Comparison of ENCODE assay signal across 10 cellular contexts in the genomic region with DNA sequence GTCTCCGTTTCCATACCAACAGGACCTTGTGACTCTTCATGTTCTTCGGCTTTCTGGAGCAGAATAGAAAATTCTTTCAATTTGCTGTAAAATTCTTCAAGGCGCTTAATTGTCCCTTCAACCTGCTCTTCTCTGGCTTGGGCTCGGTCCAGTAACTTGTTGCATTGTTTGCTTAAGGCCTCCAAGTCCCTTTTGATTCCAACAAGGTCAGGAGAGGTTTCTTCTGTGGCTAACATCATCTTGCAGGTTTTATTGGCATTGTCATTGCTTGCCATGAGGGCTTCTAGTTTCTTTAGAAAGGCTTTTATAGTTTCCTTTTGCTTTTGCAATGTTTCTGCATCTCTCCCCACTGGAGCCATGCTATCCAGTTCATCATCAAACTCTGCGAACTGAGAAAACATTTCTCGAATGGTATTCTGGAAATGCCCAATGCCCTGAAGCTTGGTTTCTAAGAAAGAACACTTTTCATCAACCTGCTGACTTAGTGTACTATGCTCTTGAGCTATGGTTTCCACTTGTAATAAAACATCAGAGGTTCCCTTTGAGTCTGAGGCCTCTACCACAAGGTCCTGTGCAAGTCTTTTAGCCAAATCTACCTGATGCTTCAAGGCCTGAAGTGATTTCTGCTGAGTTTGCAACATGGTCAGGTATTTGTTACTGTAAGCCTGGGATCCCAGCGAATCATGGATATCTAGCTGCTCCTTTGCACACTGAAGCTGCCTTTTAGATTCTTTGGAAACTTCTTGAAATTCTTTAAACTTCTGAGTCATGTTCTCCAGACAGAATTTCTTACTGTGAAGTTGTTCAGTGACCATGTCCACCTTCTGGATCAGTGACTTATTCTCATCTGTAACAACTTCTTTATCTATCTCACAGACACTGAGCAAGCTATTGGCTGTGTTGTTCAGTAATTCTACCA.
DNase-seq lines count a peak whose midpoint lies in the region; ATAC-seq, FAIRE-seq and TF ChIP-seq lines count a peak whose summit lies in the region.
"Had no signal": no experiment of that assay in that cellular context is flagged by ENCODE, and none has a peak within 500 bp of the region (broad histone marks: within the 10 kb centered on the region; RNA-seq: fewer than 3 reads in every experiment).

No MANE protein-coding gene starts in this region.

- intact Hi-C loops in K562 (cut with micrococcal nuclease), result no loop called here
- intact Hi-C loops in transverse colon (cut with DNase I; ENCODE audit: low total_unique reads), result no loop called here

- no peak overlapping the region for H2AFZ ChIP-seq in K562 (ENCODE audit: low read depth, low read length)

- no peak for TF ChIP-seq EP300 in K562 (IDR thresholded peaks at IDR 0.05; ENCODE audit: low read length)
- no peak for TF ChIP-seq EP300 in transverse colon (IDR thresholded peaks at IDR 0.05; ENCODE audit: low read depth)

- TF ChIP-seq CTCF in K562 (IDR thresholded peaks at IDR 0.05 in 2 of 3, conservative IDR thresholded peaks at IDR 0.05 in 1 of 3; ENCODE audit: insufficient read depth in 2 of 3, low read depth in 1 of 3, low read length in 3 of 3) (no peak), transverse colon (IDR thresholded peaks at IDR 0.05) (no peak)

- in situ Hi-C loops in K562 (cut with MboI) (no loop called here), transverse colon (cut with MboI; ENCODE audit: low pct_ligation_motif_present in 1 of 4, low pct_unique_long_range_greater_than_20kb in 1 of 4, low sequenced_read_pairs in 3 of 4) (no loop called here)

- ATAC-seq in K562, result no peak

- no TSS peak for BruUV-seq in K562 (replicated peaks; lab: Mats Ljungman, UMichigan)

- CTCF ChIA-PET in K562 (lab: Yijun Ruan, JAX; ENCODE audit: low intra/inter-chr PET ratio), result no interaction called here

- DNase-seq in HT-29 (ENCODE audit: low spot score), result peak; percentile 61
- DNase-seq in K562 (ENCODE audit: extremely low read depth in 1 of 4, low spot score in 3 of 4), result no peak
- DNase-seq in kidney glomerular epithelial cell (lab: John Stamatoyannopoulos, UW), result peak; percentile 90
- DNase-seq in transverse colon, result no peak
- no peak for DNase-seq in stimulated activated CD4-positive, alpha-beta T cell treated with anti-CD3 and anti-CD28 coated beads, Interleukin-4, amount 100 ng/mL, for 1 hour
- no peak for DNase-seq in SK-N-DZ (ENCODE audit: low spot score)
- no peak for DNase-seq in T1000 (lab: John Stamatoyannopoulos, UW)
- no peak for DNase-seq in activated CD4-positive, alpha-beta T cell treated with anti-CD3 and anti-CD28 coated beads, Interleukin-2, amount 50 U/mL, for 48 hours
- DNase-seq: activated CD4-positive, alpha-beta T cell treated with anti-CD3 and anti-CD28 coated beads for 48 hours; T-helper 1 cell had no signal

- H3K27ac ChIP-seq in K562 (ENCODE audit: extremely low read depth, low read depth, low read length) (no peak overlapping the region), transverse colon (peak overlapping the region; percentile 7 to 64 (median 38))

- 0 out of 5 replicates have a peak, but pooled peaks cover 0 to 4% of the 10 kb centered on the region in 2 experiments for H3K4me1 ChIP-seq in K562 (replicated peaks in 1 of 2; ENCODE audit: control insufficient read depth in 2 of 2, insufficient read depth in 2 of 2, low read length in 2 of 2)
- H3K4me1 ChIP-seq in transverse colon, result peaks cover 3 to 42% (median 9%) of the 10 kb centered on the region in 4 donors

- no peak for TF ChIP-seq POLR2A in K562 (conservative IDR thresholded peaks at IDR 0.05)
- TF ChIP-seq POLR2A in transverse colon (IDR thresholded peaks at IDR 0.05), result no peak

- H3K4me3 ChIP-seq in K562 (no peak overlapping the region), transverse colon (no peak overlapping the region)

- H3K27me3 ChIP-seq in K562 (ENCODE audit: control insufficient read depth in 2 of 2, insufficient read depth in 2 of 2, low read length in 2 of 2), result no peaks in the 10 kb centered on the region
- no peaks in the 10 kb centered on the region for H3K27me3 ChIP-seq in transverse colon

- 56% methylated on average over 7 of the region's 7 CpGs for WGBS in K562 (ENCODE audit: insufficient coverage, low coverage, missing lambda C conversion rate)
- WGBS in transverse colon (ENCODE audit: low coverage in 1 of 2), 2 donors, result 82 to 86% methylated on average over 6 to 7 of the region's 7 CpGs

- H3K9me3 ChIP-seq in K562 (replicated peaks; ENCODE audit: control insufficient read depth, insufficient read depth, low read depth, low read length), result no peaks in the 10 kb centered on the region
- no peaks in the 10 kb centered on the region for H3K9me3 ChIP-seq in transverse colon

- H3K4me2 ChIP-seq in K562 (ENCODE audit: insufficient read depth, low read length), result no peak overlapping the region

- FAIRE-seq in K562 (lab: Jason Lieb, UNC), result peak; percentile 19

- H3K79me2 ChIP-seq in K562 (ENCODE audit: control insufficient read depth, insufficient read depth, low read length), result no peaks in the 10 kb centered on the region

- no peak overlapping the region for H3K9ac ChIP-seq in K562 (ENCODE audit: insufficient read depth in 1 of 2, low read depth in 2 of 2, low read length in 2 of 2)

- no peaks in the 10 kb centered on the region for H3K9me1 ChIP-seq in K562 (ENCODE audit: control insufficient read depth, insufficient read depth, low read length)

- no peaks in the 10 kb centered on the region for H3K36me3 ChIP-seq in K562 (ENCODE audit: control insufficient read depth, insufficient read depth, low read length)
- H3K36me3 ChIP-seq in transverse colon, result no peaks in the 10 kb centered on the region

- TF ChIP-seq RAD21 in K562 (CRISPR knock-in tag; conservative IDR thresholded peaks at IDR 0.05 in 1 of 2, IDR thresholded peaks at IDR 0.05 in 1 of 2), result no peak

- no peaks in the 10 kb centered on the region for H4K20me1 ChIP-seq in K562 (replicated peaks; ENCODE audit: control insufficient read depth, insufficient read depth, low read length)

- POLR2A ChIA-PET in K562 (lab: Yijun Ruan, JAX), result interaction anchor here (0.6 to 1.1 kb wide), 2 partner anchors 10 to 117 kb away, joined by 3 read pairs; no protein-coding TSS in a partner anchor

TF ChIP-seq in K562, 482 proteins besides CTCF, POLR2A, EP300 and RAD21 (continues in another document):
- TF ChIP-seq STAT5A (IDR thresholded peaks at IDR 0.05; ENCODE audit: borderline replicate concordance, low read length) (no peak), PML (IDR thresholded peaks at IDR 0.05; ENCODE audit: low read length) (no peak), MAFF (IDR thresholded peaks at IDR 0.05; ENCODE audit: low read length) (peak; percentile 31; the same call in 1 of the 2 replicates), HMG20A (CRISPR knock-in tag; conservative IDR thresholded peaks at IDR 0.05) (no peak), CBX5 (IDR thresholded peaks at IDR 0.05; ENCODE audit: borderline replicate concordance, low read depth) (no peak), MAFK (IDR thresholded peaks at IDR 0.05; ENCODE audit: low read length) (peak; percentile 19; the same call in 1 of the 2 replicates), ZNF696 (CRISPR knock-in tag; conservative IDR thresholded peaks at IDR 0.05) (no peak), SAP30 (IDR thresholded peaks at IDR 0.05; ENCODE audit: borderline replicate concordance, insufficient read depth, low read depth, low read length, poor library complexity, severe bottlenecking) (no peak), C11orf30 (IDR thresholded peaks at IDR 0.05; ENCODE audit: low read depth) (peak; percentile 67; the same call in 1 of the 2 replicates), ZNF384 (IDR thresholded peaks at IDR 0.05; ENCODE audit: low read depth, low read length) (no peak), CHCHD3 (CRISPR knock-in tag; IDR thresholded peaks at IDR 0.05) (no peak), PTBP1 (IDR thresholded peaks at IDR 0.05; ENCODE audit: low read depth, low read length) (no peak), MCM5 (IDR thresholded peaks at IDR 0.05; ENCODE audit: low read depth) (no peak)
- TF ChIP-seq, protein P1, sequence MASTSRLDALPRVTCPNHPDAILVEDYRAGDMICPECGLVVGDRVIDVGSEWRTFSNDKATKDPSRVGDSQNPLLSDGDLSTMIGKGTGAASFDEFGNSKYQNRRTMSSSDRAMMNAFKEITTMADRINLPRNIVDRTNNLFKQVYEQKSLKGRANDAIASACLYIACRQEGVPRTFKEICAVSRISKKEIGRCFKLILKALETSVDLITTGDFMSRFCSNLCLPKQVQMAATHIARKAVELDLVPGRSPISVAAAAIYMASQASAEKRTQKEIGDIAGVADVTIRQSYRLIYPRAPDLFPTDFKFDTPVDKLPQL (IDR thresholded peaks at IDR 0.05; ENCODE audit: extremely low read depth, insufficient read length), result no peak
- TF ChIP-seq, protein P2, sequence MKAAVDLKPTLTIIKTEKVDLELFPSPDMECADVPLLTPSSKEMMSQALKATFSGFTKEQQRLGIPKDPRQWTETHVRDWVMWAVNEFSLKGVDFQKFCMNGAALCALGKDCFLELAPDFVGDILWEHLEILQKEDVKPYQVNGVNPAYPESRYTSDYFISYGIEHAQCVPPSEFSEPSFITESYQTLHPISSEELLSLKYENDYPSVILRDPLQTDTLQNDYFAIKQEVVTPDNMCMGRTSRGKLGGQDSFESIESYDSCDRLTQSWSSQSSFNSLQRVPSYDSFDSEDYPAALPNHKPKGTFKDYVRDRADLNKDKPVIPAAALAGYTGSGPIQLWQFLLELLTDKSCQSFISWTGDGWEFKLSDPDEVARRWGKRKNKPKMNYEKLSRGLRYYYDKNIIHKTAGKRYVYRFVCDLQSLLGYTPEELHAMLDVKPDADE (conservative IDR thresholded peaks at IDR 0.05; ENCODE audit: control insufficient read depth, low read depth, low read length), result no peak

Comparison
In these comparisons a context has a peak if more than half of its experiments do, and no peak if none do; other contexts are left out.
1. DNase-seq: peak in HT-29 (single experiment) and kidney glomerular epithelial cell (single experiment); none in K562 (0 of 4), transverse colon (single experiment), stimulated activated CD4-positive, alpha-beta T cell treated with anti-CD3 and anti-CD28 coated beads, Interleukin-4, amount 100 ng/mL, for 1 hour (single experiment), SK-N-DZ (single experiment), T1000 (single experiment) and activated CD4-positive, alpha-beta T cell treated with anti-CD3 and anti-CD28 coated beads, Interleukin-2, amount 50 U/mL, for 48 hours (0 of 2).